In the genomic region with DNA sequence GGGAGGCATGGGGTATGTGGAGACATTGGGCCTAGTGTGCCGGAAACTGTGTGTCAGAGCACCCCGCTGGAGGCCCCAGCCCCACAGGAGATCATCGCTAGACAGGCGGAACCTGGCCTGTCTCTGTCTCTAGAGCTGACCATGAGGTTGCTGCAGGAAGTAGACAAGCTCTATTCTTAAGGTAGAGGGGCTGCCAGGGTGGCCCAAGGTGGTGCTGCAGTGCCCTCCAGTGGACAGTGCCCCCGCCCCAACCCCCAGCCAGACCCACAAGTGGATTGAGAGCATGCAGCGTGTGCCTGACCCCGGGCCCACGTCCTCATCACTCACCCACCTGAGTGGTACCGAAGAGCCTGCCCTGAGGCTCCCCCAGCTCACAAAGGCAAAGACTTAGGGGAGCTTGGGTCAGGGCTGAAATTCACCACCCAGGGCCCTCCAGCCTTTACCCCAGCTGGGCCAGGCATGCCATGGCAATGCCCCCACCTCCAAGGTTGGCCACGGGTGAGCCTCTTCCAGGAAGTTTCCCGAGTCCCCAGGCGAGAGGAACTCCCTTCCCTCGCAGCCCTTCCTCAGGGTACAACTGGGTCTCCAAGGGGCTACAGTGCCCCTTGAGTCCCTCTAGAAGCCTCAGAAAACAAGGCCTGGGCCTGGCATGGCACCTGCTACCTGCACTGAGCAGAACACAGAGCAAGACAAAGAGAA, we compare ENCODE assay signal across 9 cellular contexts.
DNase-seq lines count a peak whose midpoint lies in the region; ATAC-seq and TF ChIP-seq lines count a peak whose summit lies in the region.
"Had no signal": no experiment of that assay in that cellular context is flagged by ENCODE, and none has a peak within 500 bp of the region (broad histone marks: within the 10 kb centered on the region; RNA-seq: fewer than 3 reads in every experiment).

No MANE protein-coding gene starts in this region.

- no peaks in the 10 kb centered on the region for H3K9me3 Mint-ChIP-seq in T-helper 2 cell treated with Interferon-gamma antibody and Interleukin-4, amounts not matched to agents 5 μg/mL and 100 μg/mL, for 36 hours

- no peak for TF ChIP-seq POLR2A in IMR-90 (IDR thresholded peaks at IDR 0.05; ENCODE audit: low read depth, low read length)

- POLR2A ChIA-PET in IMR-90 (lab: Charles Lee; ENCODE audit: unreplicated experiment) = no interaction called here

- peak; percentile 65 for TF ChIP-seq RAD21 in IMR-90 (IDR thresholded peaks at IDR 0.05; ENCODE audit: low read length)

- peak overlapping the region; percentile 70; the same call in 1 of the 2 replicates for H3K4ac ChIP-seq in IMR-90 (ENCODE audit: low read depth, low read length)

- H4K91ac ChIP-seq in IMR-90 (ENCODE audit: insufficient read depth, low read depth, low read length) = peak overlapping the region; percentile 50

- TF ChIP-seq CTCF in IMR-90 (conservative IDR thresholded peaks at IDR 0.05; ENCODE audit: low read depth, low read length) (peak; percentile 50), mucosa of descending colon (IDR thresholded peaks at IDR 0.05) (no peak)

- DNase-seq in EH (ENCODE audit: low read depth) (peak; percentile 40), IMR-90 (peak; percentile 25), astrocyte of the hippocampus (ENCODE audit: low read depth, low spot score) (peak; percentile 30), mucosa of descending colon (no peak)
- no peak for DNase-seq in T-helper 2 cell treated with Interferon-gamma antibody and Interleukin-4, amounts not matched to agents 5 μg/mL and 100 μg/mL, for 36 hours (ENCODE audit: low spot score)
- DNase-seq in activated CD8-positive, alpha-beta memory T cell treated with anti-CD3 and anti-CD28 coated beads, Interleukin-2, amount 50 U/mL, for 48 hours = no peak
- DNase-seq: stimulated activated CD4-positive, alpha-beta T cell treated with anti-CD3 and anti-CD28 coated beads, Interleukin-2, amount 100 ng/mL, for 48 hours had no signal

- no peak overlapping the region for H2BK5ac ChIP-seq in IMR-90 (ENCODE audit: low read depth, low read length, poor library complexity, severe bottlenecking)

- no peak overlapping the region for H3K23ac ChIP-seq in IMR-90 (ENCODE audit: low read depth, low read length)

- ATAC-seq in IMR-90 (ENCODE audit: low read depth) (peak; percentile 55), mucosa of descending colon (peak; percentile 28), HG03025 (IDR thresholded peaks at IDR 0.05; ENCODE audit: low FRiP score, unreplicated experiment) (no peak)
- no peak for ATAC-seq in activated CD4-positive, CD25-positive, alpha-beta regulatory T cell treated with anti-CD3 and anti-CD28 coated beads, Interleukin-2, amount 50 U/mL, for 24 hours

- H2AFZ ChIP-seq in IMR-90 (replicated peaks; ENCODE audit: low read length, poor library complexity) = peak overlapping the region; percentile 27

- no peaks in the 10 kb centered on the region for H3K4me1 Mint-ChIP-seq in T-helper 2 cell treated with Interferon-gamma antibody and Interleukin-4, amounts not matched to agents 5 μg/mL and 100 μg/mL, for 36 hours (ENCODE audit: low read depth)

- intact Hi-C loops in IMR-90 (cut with micrococcal nuclease) (loop anchor here (1.0 to 5.0 kb wide), 2 partner anchors 117 to 379 kb away; no protein-coding TSS in a partner anchor), mucosa of descending colon (cut with DNase I, micrococcal nuclease) (no loop called here)

- H3K4me1 ChIP-seq in IMR-90 (ENCODE audit: control insufficient read depth, insufficient read depth, low read length) (peaks cover 7% of the 10 kb centered on the region), mucosa of descending colon (ENCODE audit: low read depth) (no peaks in the 10 kb centered on the region)

- no peaks in the 10 kb centered on the region for H3K27me3 ChIP-seq in IMR-90 (ENCODE audit: control insufficient read depth, insufficient read depth, low read length)

- H3K27me3 Mint-ChIP-seq in T-helper 2 cell treated with Interferon-gamma antibody and Interleukin-4, amounts not matched to agents 5 μg/mL and 100 μg/mL, for 36 hours (ENCODE audit: low read depth) = peaks cover 2% of the 10 kb centered on the region

- no TSS peak for BruUV-seq in IMR-90 (replicated peaks; lab: Mats Ljungman, UMichigan)

- peak overlapping the region; percentile 9; the same call in 1 of the 2 replicates for H2BK120ac ChIP-seq in IMR-90 (ENCODE audit: low read depth, low read length)

- no peak overlapping the region for H2AK9ac ChIP-seq in IMR-90 (replicated peaks; ENCODE audit: low read depth, low read length, poor library complexity)

- H3K9me3 ChIP-seq in IMR-90 (ENCODE audit: control insufficient read depth, insufficient read depth, low read length) (no peaks in the 10 kb centered on the region), mucosa of descending colon (no peaks in the 10 kb centered on the region)

- H4K5ac ChIP-seq in IMR-90 (ENCODE audit: low read depth, low read length) = no peak overlapping the region

- no peak overlapping the region for H4K8ac ChIP-seq in IMR-90 (ENCODE audit: low read depth in 2 of 2, low read length in 2 of 2)

- dilution Hi-C loops in IMR-90 (cut with HindIII; ENCODE audit: low sequenced_read_pairs, unreplicated experiment) = no loop called here

- no peak overlapping the region for H3K4me2 ChIP-seq in IMR-90 (ENCODE audit: low read depth, low read length)

- H3K56ac ChIP-seq in IMR-90 (ENCODE audit: extremely low read depth, insufficient read depth, low read length) = no peak overlapping the region

- peak overlapping the region; percentile 93 for H2AK5ac ChIP-seq in IMR-90 (ENCODE audit: low read depth, low read length)

- WGBS in IMR-90 (ENCODE audit: extremely low coverage in 2 of 2, insufficient read length in 1 of 2), 2 experiments = 80% methylated on average over 4 of the region's 13 CpGs; no CpG with 5 or more reads in 1 of the 2 experiments

- H3K18ac ChIP-seq in IMR-90 (ENCODE audit: low read depth, low read length) = no peak overlapping the region

- CTCF ChIA-PET in IMR-90 (lab: Yijun Ruan, JAX) = no interaction called here

- H3K79me1 ChIP-seq in IMR-90 (ENCODE audit: low read depth in 1 of 2, low read length in 2 of 2) = no peaks in the 10 kb centered on the region

- no peak overlapping the region for H3K4me3 Mint-ChIP-seq in T-helper 2 cell treated with Interferon-gamma antibody and Interleukin-4, amounts not matched to agents 5 μg/mL and 100 μg/mL, for 36 hours

- no peaks in the 10 kb centered on the region for H3K36me3 Mint-ChIP-seq in T-helper 2 cell treated with Interferon-gamma antibody and Interleukin-4, amounts not matched to agents 5 μg/mL and 100 μg/mL, for 36 hours (ENCODE audit: low read depth)

- H3K9me1 ChIP-seq in IMR-90 (ENCODE audit: insufficient read depth, low read length) = no peaks in the 10 kb centered on the region

- no peaks in the 10 kb centered on the region for H4K20me1 ChIP-seq in IMR-90 (ENCODE audit: insufficient read depth, low read length)

- H3K14ac ChIP-seq in IMR-90 (replicated peaks; ENCODE audit: low read depth, low read length) = no peak overlapping the region; the same call in 1 of the 2 replicates

- no peak overlapping the region for H2BK15ac ChIP-seq in IMR-90 (ENCODE audit: low read depth, low read length)

- H2BK20ac ChIP-seq in IMR-90 (ENCODE audit: low read depth, low read length) = no peak overlapping the region; the same call in 1 of the 2 replicates

- H3K36me3 ChIP-seq in IMR-90 (ENCODE audit: control insufficient read depth, insufficient read depth, low read length) (no peaks in the 10 kb centered on the region), mucosa of descending colon (ENCODE audit: low read depth) (no peaks in the 10 kb centered on the region)

- no peak overlapping the region for H3K27ac ChIP-seq in IMR-90 (ENCODE audit: insufficient read depth, low read length)

- H3K4me3 ChIP-seq in IMR-90 (ENCODE audit: insufficient read depth, low read depth, low read length) (no peak overlapping the region), mucosa of descending colon (no peak overlapping the region)

- in situ Hi-C loops in IMR-90 (cut with MboI; ENCODE audit: low sequenced_read_pairs) = no loop called here

- no peak overlapping the region for H3K27ac Mint-ChIP-seq in T-helper 2 cell treated with Interferon-gamma antibody and Interleukin-4, amounts not matched to agents 5 μg/mL and 100 μg/mL, for 36 hours

- 0 out of 2 replicates have a peak overlapping the region, but pooled peaks have one; percentile 42 for H3K9ac ChIP-seq in IMR-90 (ENCODE audit: low read depth, low read length)

TF ChIP-seq in IMR-90, 13 proteins besides CTCF, POLR2A, EP300 and RAD21:
- TF ChIP-seq SMC3 (IDR thresholded peaks at IDR 0.05; ENCODE audit: low read depth, low read length) (peak; percentile 48), NFE2L2 (IDR thresholded peaks at IDR 0.05; ENCODE audit: low read depth, low read length) (no peak), BHLHE40 (IDR thresholded peaks at IDR 0.05; ENCODE audit: low read depth, low read length) (no peak), CHD1 (IDR thresholded peaks at IDR 0.05; ENCODE audit: low read depth, low read length) (no peak)

Comparison
In these comparisons a context has a peak if more than half of its experiments do, and no peak if none do; other contexts are left out.
1. DNase-seq: peak in EH (single experiment), IMR-90 (single experiment) and astrocyte of the hippocampus (single experiment); none in mucosa of descending colon (0 of 3), T-helper 2 cell treated with Interferon-gamma antibody and Interleukin-4, amounts not matched to agents 5 μg/mL and 100 μg/mL, for 36 hours (single experiment) and activated CD8-positive, alpha-beta memory T cell treated with anti-CD3 and anti-CD28 coated beads, Interleukin-2, amount 50 U/mL, for 48 hours (single experiment).
2. ATAC-seq: peak in IMR-90 (single experiment) and mucosa of descending colon (single experiment); none in activated CD4-positive, CD25-positive, alpha-beta regulatory T cell treated with anti-CD3 and anti-CD28 coated beads, Interleukin-2, amount 50 U/mL, for 24 hours (0 of 2) and HG03025 (single experiment).